Comparison of ENCODE assay signal across 25 cellular contexts in genomic region chr18:41814651-41815050, GRCh38.
"Had no signal": no experiment of that assay in that cellular context is flagged by ENCODE, and none has a peak within 500 bp of the region (broad histone marks: within the 10 kb centered on the region; RNA-seq: fewer than 3 reads in every experiment).

No MANE protein-coding gene starts in this region.

- H3K27me3 ChIP-seq: adrenal gland, SJCRH30 had no signal

- H3K36me3 ChIP-seq: adrenal gland, SJCRH30 had no signal

- H3K4me1 ChIP-seq: adrenal gland, SJCRH30 had no signal

- H3K4me3 ChIP-seq: adrenal gland, SJCRH30 had no signal

- H3K9me3 ChIP-seq: adrenal gland, SJCRH30, SK-N-SH had no signal

- H3K4me2 ChIP-seq: KMS-11, SK-N-SH had no signal

- H3K9ac ChIP-seq: KMS-11, SK-N-SH had no signal

- ATAC-seq: activated CD8-positive, alpha-beta T cell treated with anti-CD3 and anti-CD28 coated beads for 36 hours; Panc1 had no signal

- H3K27ac ChIP-seq: adrenal gland, KMS-11, SJCRH30 had no signal

- DNase-seq: activated CD4-positive, alpha-beta T cell treated with anti-CD3 and anti-CD28 coated beads, Interleukin-2, amount 10 ng/mL, durations not matched to agents 24 days and 14 days; activated CD4-positive, alpha-beta T cell treated with anti-CD3 and anti-CD28 coated beads, Interleukin-2, amount 50 U/mL, for 4 hours; activated CD8-positive, alpha-beta T cell treated with anti-CD3 and anti-CD28 coated beads for 36 hours; activated gamma-delta T cell; activated naive CD4-positive, alpha-beta T cell treated with Interleukin-2 at 50 U/mL for 16 hours; activated naive CD8-positive, alpha-beta T cell treated with anti-CD3 and anti-CD28 coated beads, Interleukin-2, amount 10 ng/mL, durations not matched to agents 7 days and 5 days; activated T-cell treated with anti-CD3 and anti-CD28 coated beads, Interleukin-2, amount 50 U/mL, for 1 hour; adrenal gland; caudate nucleus; cerebellar nuclear complex; MM.1S; MV-4-11; NCI-H1092 treated with DMSO at 0.1 percent for 48 hours; NCI-H1417; NCI-H187 treated with DMSO at 0.1 percent for 48 hours; NCI-H2081; NCI-H2171 treated with DMSO at 0.1 percent for 48 hours; NCI-H2227 treated with DMSO at 0.1 percent for 48 hours; NCI-H446; NCI-H524 treated with DMSO at 0.1 percent for 48 hours; SHP77; SJCRH30; SK-N-SH had no signal
